In the genomic region with DNA sequence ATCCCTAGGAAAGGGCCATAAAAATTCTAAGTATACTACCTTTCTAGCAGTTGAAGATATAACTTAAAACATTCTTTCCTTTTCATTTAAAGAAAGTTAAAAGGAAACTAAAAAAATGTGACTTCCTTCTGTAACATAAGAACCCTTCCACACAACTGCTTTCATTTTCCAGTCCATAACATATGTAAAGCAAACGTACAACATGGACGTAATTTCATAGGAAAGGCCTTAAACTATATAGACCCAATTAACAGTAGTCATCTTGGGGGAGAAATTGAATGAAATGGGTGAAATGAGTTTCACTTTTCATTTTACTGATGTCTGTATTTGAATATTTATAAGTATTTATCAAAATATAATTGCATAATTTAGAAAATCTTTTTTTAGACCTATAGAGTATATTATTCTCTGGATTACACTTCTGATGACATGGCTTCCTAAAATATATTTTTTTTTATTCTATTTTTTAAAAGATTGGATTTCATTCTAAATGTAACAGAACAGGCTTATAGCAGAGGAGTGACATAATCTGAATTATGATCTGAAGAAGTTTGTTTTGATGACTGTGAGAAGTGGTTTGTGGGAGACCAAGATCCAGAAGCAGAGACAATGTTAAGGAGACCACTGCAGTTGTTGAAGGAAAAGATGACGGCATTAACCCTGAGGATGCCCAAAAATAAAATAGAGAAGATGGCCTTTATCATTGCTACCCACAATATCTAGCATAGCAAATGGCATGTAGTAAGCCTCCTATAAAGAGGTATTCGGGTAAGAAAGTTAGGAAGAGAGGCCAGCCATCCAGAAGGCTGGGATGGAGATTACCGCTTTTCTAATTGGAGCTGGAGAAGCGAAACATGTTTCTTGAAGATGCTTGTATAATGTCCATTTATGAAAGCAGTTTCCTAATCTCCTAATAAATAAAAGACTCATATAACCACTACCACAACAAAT, we compare ENCODE assay signal across 10 cellular contexts.
DNase-seq lines count a peak whose midpoint lies in the region; ATAC-seq and TF ChIP-seq lines count a peak whose summit lies in the region.
"Had no signal": no experiment of that assay in that cellular context is flagged by ENCODE, and none has a peak within 500 bp of the region (broad histone marks: within the 10 kb centered on the region; RNA-seq: fewer than 3 reads in every experiment).

No MANE protein-coding gene starts in this region.

- no peak for TF ChIP-seq POLR2A in sigmoid colon (IDR thresholded peaks at IDR 0.05)

- H3K27ac ChIP-seq in sigmoid colon: no peak overlapping the region

- H3K36me3 ChIP-seq in sigmoid colon: no peaks in the 10 kb centered on the region

- TF ChIP-seq CTCF in AG10803 (conservative IDR thresholded peaks at IDR 0.05; ENCODE audit: low read length) (no peak), sigmoid colon (IDR thresholded peaks at IDR 0.05) (no peak)

- H3K27me3 ChIP-seq in sigmoid colon: no peaks in the 10 kb centered on the region

- DNase-seq in AG10803 (ENCODE audit: low read depth): no peak
- DNase-seq in central memory CD4-positive, alpha-beta T cell: peak; percentile 16
- DNase-seq in KBM-7: no peak
- DNase-seq in sigmoid colon: no peak
- DNase-seq in GDM1 (lab: John Stamatoyannopoulos, UW): no peak
- DNase-seq in NCI-H2107 (lab: John Stamatoyannopoulos, UW): no peak
- DNase-seq: dermis blood vessel endothelial cell, T1000 had no signal

- TF ChIP-seq EP300 in sigmoid colon (IDR thresholded peaks at IDR 0.05): no peak

- no peaks in the 10 kb centered on the region for H3K9me3 ChIP-seq in sigmoid colon

- H3K4me1 ChIP-seq in sigmoid colon: peaks cover 0 to 12% (median 2%) of the 10 kb centered on the region in 4 donors

- ATAC-seq in GM19438 (IDR thresholded peaks at IDR 0.05; ENCODE audit: low read depth, unreplicated experiment) (peak; percentile 53), HG03108 (IDR thresholded peaks at IDR 0.05; ENCODE audit: unreplicated experiment) (peak; percentile 30)

- intact Hi-C loops in sigmoid colon (cut with DNase I): no loop called here

- WGBS in sigmoid colon, 2 donors: 70 to 73% methylated on average over 6 of the region's 6 CpGs

- peak overlapping the region; percentile 37 for H3K4me3 ChIP-seq in AG10803 (ENCODE audit: low read length)
- H3K4me3 ChIP-seq in sigmoid colon: peak overlapping the region in 1 of 4 donors; percentile 5

- in situ Hi-C loops in KBM-7 (cut with MboI; ENCODE audit: low pct_unique_long_range_greater_than_20kb, low sequenced_read_pairs): no loop called here
